Comparison of ENCODE assay signal across 8 cellular contexts in genomic region chr11:65477271-65478029, GRCh38. TPM values are rescaled to one million over a fixed set of nuclear protein-coding genes. Genes with fewer than 3 reads are reported as not detected.
A peak's percentile ranks its signal among the peaks of the same experiment; 100 is the strongest.
DNase-seq lines count a peak whose midpoint lies in the region; ATAC-seq and TF ChIP-seq lines count a peak whose summit lies in the region.

No MANE protein-coding gene starts in this region.

- DNase-seq in DMS153 (lab: John Stamatoyannopoulos, UW) (peak; percentile 93), KG1 (lab: John Stamatoyannopoulos, UW) (peak; percentile 92), myocyte (ENCODE audit: low read depth) (peak; percentile 98)
- DNase-seq in activated T-cell treated with anti-CD3 and anti-CD28 coated beads, Interleukin-2, amount 50 U/mL, for 4 hours = peak; percentile 89
- peak; percentile 90 to 93 for DNase-seq in stimulated activated CD8-positive, alpha-beta memory T cell treated with anti-CD3 and anti-CD28 coated beads, Interleukin-7, amount 100 ng/mL, for 48 hours (ENCODE audit: extremely low read depth in 1 of 2, low read depth in 1 of 2)

- no peaks in the 10 kb centered on the region for H3K27me3 Mint-ChIP-seq in activated T-cell treated with anti-CD3 and anti-CD28 coated beads, Interleukin-2, amount 50 U/mL, for 4 hours (ENCODE audit: low read depth)

- H3K4me1 Mint-ChIP-seq in activated T-cell treated with anti-CD3 and anti-CD28 coated beads, Interleukin-2, amount 50 U/mL, for 4 hours (ENCODE audit: low read depth) = peaks cover 21% of the 10 kb centered on the region

- H3K9me3 Mint-ChIP-seq in activated T-cell treated with anti-CD3 and anti-CD28 coated beads, Interleukin-2, amount 50 U/mL, for 4 hours = no peaks in the 10 kb centered on the region

- H3K4me3 Mint-ChIP-seq in activated T-cell treated with anti-CD3 and anti-CD28 coated beads, Interleukin-2, amount 50 U/mL, for 4 hours = peak overlapping the region; percentile 97

- ATAC-seq in GM21619 (IDR thresholded peaks at IDR 0.05; ENCODE audit: unreplicated experiment) (peak; percentile 77), esophagus mucosa (peak; percentile 87)
- ATAC-seq in activated T-cell treated with anti-CD3 and anti-CD28 coated beads, Interleukin-2, amount 50 U/mL, for 4 hours = peak; percentile 88 to 90

- no peaks in the 10 kb centered on the region for H3K36me3 Mint-ChIP-seq in activated T-cell treated with anti-CD3 and anti-CD28 coated beads, Interleukin-2, amount 50 U/mL, for 4 hours (ENCODE audit: insufficient read depth)

TF ChIP-seq in PFSK-1, 5 proteins besides CTCF, POLR2A, EP300 and RAD21:
- TF ChIP-seq POLR2AphosphoS5 (IDR thresholded peaks at IDR 0.05; ENCODE audit: low read depth, low read length) (peak; percentile 92), TAF1 (IDR thresholded peaks at IDR 0.05; ENCODE audit: borderline replicate concordance, insufficient read depth, low read length) (peak; percentile 91), REST (IDR thresholded peaks at IDR 0.05; ENCODE audit: insufficient read depth in 1 of 2, low read depth in 2 of 2, low read length in 2 of 2) (peak in 1 of 2 experiments; percentile 43; a peak in 2 of 4 replicates), SIN3A (IDR thresholded peaks at IDR 0.05; ENCODE audit: borderline replicate concordance, insufficient read depth, low read length) (peak; percentile 41; the same call in 1 of the 2 replicates), FOXP2 (optimal IDR thresholded peaks at IDR 0.05; ENCODE audit: borderline replicate concordance, extremely low read depth, extremely low read length, insufficient read depth) (peak; percentile 92)

RNA-seq across cellular contexts. Expression of gene MALAT1, which starts 21.4 kb away (rescaled TPM):
- polyA plus RNA-seq in PFSK-1 (2012; ENCODE audit: insufficient read length, low read depth) = 336 TPM
- total RNA-seq in activated T-cell treated with anti-CD3 and anti-CD28 coated beads, Interleukin-2, amount 50 U/mL, for 4 hours = 1,000 to 10,000 TPM; 3,100 to 4,455 (median 3,753) TPM
- total RNA-seq in esophagus mucosa (4,086 TPM), myocyte (5,859 and 8,069 TPM in 2 replicates)
- polyA plus RNA-seq in myocyte (2012) = 1,663 TPM

RNA-seq across cellular contexts. Expression of gene SCYL1, which starts 47.4 kb away (rescaled TPM):
- 192 TPM for polyA plus RNA-seq in PFSK-1 (2012; ENCODE audit: insufficient read length, low read depth)
- 10 to 100 TPM; 87.6 to 94.6 (median 94.3) TPM for total RNA-seq in activated T-cell treated with anti-CD3 and anti-CD28 coated beads, Interleukin-2, amount 50 U/mL, for 4 hours
- total RNA-seq in esophagus mucosa = 36.7 TPM
- 84.4 and 128 TPM in 2 replicates for total RNA-seq in myocyte
- 94.5 TPM for polyA plus RNA-seq in myocyte (2012)

RNA-seq across cellular contexts. Expression of gene NEAT1, which starts 54.9 kb away (rescaled TPM):
- 67.8 TPM for polyA plus RNA-seq in PFSK-1 (2012; ENCODE audit: insufficient read length, low read depth)
- 100 to 1,000 TPM in 2 of 3 donors, 10 to 100 TPM in 1; 95.5 to 136 (median 123) TPM for total RNA-seq in activated T-cell treated with anti-CD3 and anti-CD28 coated beads, Interleukin-2, amount 50 U/mL, for 4 hours
- 389 TPM for total RNA-seq in esophagus mucosa
- total RNA-seq in myocyte = 109 and 172 TPM in 2 replicates
- 542 TPM for polyA plus RNA-seq in myocyte (2012)

Comparison
In these comparisons a context has a peak if more than half of its experiments do, and no peak if none do; other contexts are left out.
1. Peak in every context shown above with its lines: DNase-seq and ATAC-seq.